12 cellular contexts compared by ENCODE assay signal in the genomic region with DNA sequence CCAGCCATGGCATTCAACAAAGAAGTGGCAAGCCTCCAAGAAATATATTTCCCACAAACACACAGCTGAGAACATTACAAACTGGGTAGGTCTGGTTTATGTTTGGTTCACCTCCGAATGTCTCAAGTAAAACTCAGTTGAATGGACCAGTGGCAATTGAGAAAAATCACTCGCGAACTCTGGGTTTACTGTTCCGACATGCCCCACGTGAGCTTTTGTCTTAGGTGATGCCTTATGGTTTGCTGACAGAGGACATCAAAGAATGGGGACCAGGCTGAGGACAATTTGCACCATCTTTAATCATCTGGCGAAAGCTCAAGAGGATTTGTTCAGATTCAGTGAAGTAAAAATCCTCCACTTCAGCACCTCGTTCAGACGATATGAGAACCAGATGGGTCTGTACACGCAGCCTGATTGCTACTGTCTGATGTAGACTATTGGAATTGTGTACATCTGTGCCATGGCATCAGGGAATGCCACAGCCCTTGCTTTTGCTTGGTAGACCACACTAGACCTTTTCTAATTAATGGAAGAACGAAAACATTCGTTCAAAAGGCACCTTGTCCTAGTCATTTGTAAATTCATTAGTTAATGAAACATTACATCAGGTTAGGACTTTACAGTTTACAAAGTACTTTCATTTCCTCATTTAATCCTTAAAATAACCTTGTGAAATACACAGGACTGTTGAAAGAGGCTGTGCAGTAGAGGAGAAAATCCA. TPM values are rescaled to one million over a fixed set of nuclear protein-coding genes. Genes with fewer than 3 reads are reported as not detected.
DNase-seq lines count a peak whose midpoint lies in the region; ATAC-seq and TF ChIP-seq lines count a peak whose summit lies in the region.
"Had no signal": no experiment of that assay in that cellular context is flagged by ENCODE, and none has a peak within 500 bp of the region (broad histone marks: within the 10 kb centered on the region; RNA-seq: fewer than 3 reads in every experiment).

No MANE protein-coding gene starts in this region.

- H3K4me3 Mint-ChIP-seq in IgD-negative memory B cell = peak overlapping the region; percentile 1 to 63 (median 44)
- H3K4me3 Mint-ChIP-seq in memory B cell = no peak overlapping the region
- H3K4me3 Mint-ChIP-seq: activated naive CD4-positive, alpha-beta T cell treated with anti-CD3 and anti-CD28 coated beads for 36 hours; T-helper 2 cell treated with Interferon-gamma antibody and Interleukin-4, amounts not matched to agents 5 μg/mL and 100 μg/mL, for 36 hours had no signal

- H3K36me3 Mint-ChIP-seq in IgD-negative memory B cell (no peaks in the 10 kb centered on the region), memory B cell (no peaks in the 10 kb centered on the region)

- H3K27ac Mint-ChIP-seq in IgD-negative memory B cell (peak overlapping the region in 2 of 3 donors; percentile 11 to 87), memory B cell (no peak overlapping the region)
- H3K27ac Mint-ChIP-seq: activated naive CD4-positive, alpha-beta T cell treated with anti-CD3 and anti-CD28 coated beads for 36 hours; T-helper 2 cell treated with Interferon-gamma antibody and Interleukin-4, amounts not matched to agents 5 μg/mL and 100 μg/mL, for 36 hours had no signal

- H3K9ac ChIP-seq in colonic mucosa (ENCODE audit: low read depth in 2 of 2, low read length in 2 of 2) = no peak overlapping the region

- TF ChIP-seq CTCF in colonic mucosa (IDR thresholded peaks at IDR 0.05) = no peak
- no peak for TF ChIP-seq CTCF in right lobe of liver (IDR thresholded peaks at IDR 0.05)

- no peak for DNase-seq in memory B cell (ENCODE audit: low spot score in 2 of 2)
- no peak for DNase-seq in colonic mucosa
- DNase-seq in dedifferentiated amniotic fluid mesenchymal stem cell (ENCODE audit: extremely low spot score) = no peak
- DNase-seq in right lobe of liver = no peak
- no peak for DNase-seq in anterior cingulate cortex (lab: John Stamatoyannopoulos, UW)
- DNase-seq: activated naive CD4-positive, alpha-beta T cell treated with anti-CD3 and anti-CD28 coated beads for 36 hours; stimulated activated CD4-positive, alpha-beta T cell treated with anti-CD3 and anti-CD28 coated beads, Interleukin-4, amount 100 ng/mL, for 24 hours had no signal

- H3K36me3 ChIP-seq in colonic mucosa = no peaks in the 10 kb centered on the region
- H3K36me3 ChIP-seq in right lobe of liver = no peaks in the 10 kb centered on the region

- ATAC-seq in GM19043 (IDR thresholded peaks at IDR 0.05; ENCODE audit: low read depth, unreplicated experiment) = peak; percentile 90
- peak; percentile 91 for ATAC-seq in HG02678 (IDR thresholded peaks at IDR 0.05; ENCODE audit: unreplicated experiment)
- ATAC-seq in memory B cell (ENCODE audit: low read depth) = peak; percentile 29
- no peak for ATAC-seq in right lobe of liver

- intact Hi-C loops in colonic mucosa (cut with DNase I) (no loop called here), right lobe of liver (cut with DNase I) (no loop called here)

- H3K4me1 Mint-ChIP-seq in IgD-negative memory B cell = peaks cover 0 to 20% (median 15%) of the 10 kb centered on the region in 3 donors
- peaks cover 6% of the 10 kb centered on the region for H3K4me1 Mint-ChIP-seq in memory B cell

- no peaks in the 10 kb centered on the region for H3K27me3 ChIP-seq in colonic mucosa
- no peaks in the 10 kb centered on the region for H3K27me3 ChIP-seq in right lobe of liver

- H3K4me1 ChIP-seq in colonic mucosa = no peaks in the 10 kb centered on the region
- H3K4me1 ChIP-seq in right lobe of liver = no peaks in the 10 kb centered on the region

- no peak for TF ChIP-seq POLR2A in right lobe of liver (IDR thresholded peaks at IDR 0.05)

- no peaks in the 10 kb centered on the region for H3K27me3 Mint-ChIP-seq in IgD-negative memory B cell
- no peaks in the 10 kb centered on the region for H3K27me3 Mint-ChIP-seq in memory B cell

- 72% methylated on average over 9 of the region's 11 CpGs for WGBS in right lobe of liver (ENCODE audit: insufficient coverage, low coverage, low lambda C conversion rate, missing lambda C conversion rate)

- H3K9me3 ChIP-seq in colonic mucosa (no peaks in the 10 kb centered on the region), right lobe of liver (no peaks in the 10 kb centered on the region)

- H3K4me3 ChIP-seq in colonic mucosa (no peak overlapping the region), right lobe of liver (no peak overlapping the region)

- H3K27ac ChIP-seq in colonic mucosa (no peak overlapping the region), right lobe of liver (no peak overlapping the region)

- H3K9me3 Mint-ChIP-seq in IgD-negative memory B cell = peaks cover 0 to 4% (median 2%) of the 10 kb centered on the region in 3 donors
- peaks cover 2% of the 10 kb centered on the region for H3K9me3 Mint-ChIP-seq in memory B cell
- H3K9me3 Mint-ChIP-seq: activated naive CD4-positive, alpha-beta T cell treated with anti-CD3 and anti-CD28 coated beads for 36 hours; T-helper 2 cell treated with Interferon-gamma antibody and Interleukin-4, amounts not matched to agents 5 μg/mL and 100 μg/mL, for 36 hours had no signal

RNA-seq across cellular contexts. Expression of gene SLC10A2, which starts 59.4 kb away (rescaled TPM):
- polyA plus RNA-seq in IgD-negative memory B cell = not detected
- total RNA-seq in colonic mucosa (under 1 TPM; 0.20 to 0.74 TPM), right lobe of liver (not detected)
- total RNA-seq: activated naive CD4-positive, alpha-beta T cell treated with anti-CD3 and anti-CD28 coated beads for 36 hours; LHCN-M2 had no signal

Comparison
In these comparisons a context has a peak if more than half of its experiments do, and no peak if none do; other contexts are left out.
1. ATAC-seq: peak in GM19043 (single experiment), HG02678 (single experiment) and memory B cell (single experiment); none in right lobe of liver (0 of 4).